In genomic region chr11:64337538-64338249, GRCh38 we compare ENCODE assay signal across 11 cellular contexts. TPM values are rescaled to one million over a fixed set of nuclear protein-coding genes. Genes with fewer than 3 reads are reported as not detected.
DNase-seq lines count a peak whose midpoint lies in the region; TF ChIP-seq lines count a peak whose summit lies in the region.
"Had no signal": no experiment of that assay in that cellular context is flagged by ENCODE, and none has a peak within 500 bp of the region (broad histone marks: within the 10 kb centered on the region; RNA-seq: fewer than 3 reads in every experiment).

No MANE protein-coding gene starts in this region.

- no peak overlapping the region for H3K9ac ChIP-seq in SK-N-MC (ENCODE audit: insufficient read length)

- peaks cover 0 to 32% (median 5%) of the 10 kb centered on the region in 3 donors for H3K36me3 Mint-ChIP-seq in CD8-positive, alpha-beta memory T cell

- peak overlapping the region; percentile 14 to 99 (median 74) for H3K27ac Mint-ChIP-seq in CD8-positive, alpha-beta memory T cell
- H3K27ac Mint-ChIP-seq: memory B cell had no signal

- H3K4me3 Mint-ChIP-seq in CD8-positive, alpha-beta memory T cell: peak overlapping the region in 1 of 7 donors; percentile 37
- H3K4me3 Mint-ChIP-seq: memory B cell had no signal

- H3K9me3 Mint-ChIP-seq in CD8-positive, alpha-beta memory T cell: no peaks in the 10 kb centered on the region
- H3K9me3 Mint-ChIP-seq: memory B cell had no signal

- no peak overlapping the region for H3K4me3 ChIP-seq in CD8-positive, alpha-beta memory T cell (ENCODE audit: low read length)
- H3K4me3 ChIP-seq in SK-N-MC (no peak overlapping the region), fibroblast of villous mesenchyme (ENCODE audit: low read depth, low read length) (no peak overlapping the region)
- H3K4me3 ChIP-seq: dorsolateral prefrontal cortex, smooth muscle cell had no signal

- CTCF ChIA-PET in CD8-positive, alpha-beta memory T cell (lab: Charles Lee): interaction anchor here (0.5 to 6.7 kb wide), 2 partner anchors 20 to 1413 kb away, joined by 3 to 42 read pairs; partner anchors contain the start of genes PRDX5 and TRMT112

- H3K36me3 ChIP-seq in CD8-positive, alpha-beta memory T cell (ENCODE audit: insufficient read depth, low read length): no peaks in the 10 kb centered on the region
- no peaks in the 10 kb centered on the region for H3K36me3 ChIP-seq in SK-N-MC (ENCODE audit: insufficient read depth, low read length)

- TF ChIP-seq CTCF in fibroblast of villous mesenchyme (IDR thresholded peaks at IDR 0.05; ENCODE audit: insufficient read depth, low read depth, low read length): no peak

- no peak overlapping the region for H3K27ac ChIP-seq in CD8-positive, alpha-beta memory T cell (ENCODE audit: low read depth, low read length)
- peak overlapping the region; percentile 27; the same call in 1 of the 2 replicates for H3K27ac ChIP-seq in SK-N-MC
- H3K27ac ChIP-seq: dorsolateral prefrontal cortex had no signal

- no peaks in the 10 kb centered on the region for H3K27me3 ChIP-seq in CD8-positive, alpha-beta memory T cell (ENCODE audit: insufficient read depth, low read length, poor library complexity, severe bottlenecking)
- H3K27me3 ChIP-seq: dorsolateral prefrontal cortex had no signal

- peaks cover 32% of the 10 kb centered on the region for H3K4me1 ChIP-seq in CD8-positive, alpha-beta memory T cell (ENCODE audit: insufficient read depth, low read length)

- peaks cover 30 to 53% (median 33%) of the 10 kb centered on the region in 3 donors for H3K4me1 Mint-ChIP-seq in CD8-positive, alpha-beta memory T cell

- H3K9me3 ChIP-seq in CD8-positive, alpha-beta memory T cell (ENCODE audit: low read length): no peaks in the 10 kb centered on the region
- H3K9me3 ChIP-seq in SK-N-MC (ENCODE audit: low read depth, low read length): no peaks in the 10 kb centered on the region

- H3K27me3 Mint-ChIP-seq in CD8-positive, alpha-beta memory T cell: no peaks in the 10 kb centered on the region
- H3K27me3 Mint-ChIP-seq: memory B cell had no signal

- no peak for DNase-seq in CD8-positive, alpha-beta memory T cell
- DNase-seq in SK-N-MC (ENCODE audit: low read depth, low spot score) (no peak), fibroblast of villous mesenchyme (ENCODE audit: low read depth) (peak; percentile 42), NCI-H2227 treated with DMSO at 0.1 percent for 48 hours (lab: John Stamatoyannopoulos, UW) (no peak), NCI-H1105 (lab: John Stamatoyannopoulos, UW) (no peak)
- DNase-seq: dorsolateral prefrontal cortex, foreskin melanocyte, NCI-H1105 treated with DMSO at 0.1 percent for 48 hours, NCI-H226 had no signal

- POLR2A ChIA-PET in CD8-positive, alpha-beta memory T cell (lab: Charles Lee): no interaction called here

RNA-seq across cellular contexts. Expression of gene CCDC88B, which starts 2.3 kb away (rescaled TPM):
- total RNA-seq in CD8-positive, alpha-beta memory T cell: 100 to 1,000 TPM; 101 to 105 TPM
- 45.6 TPM for polyA plus RNA-seq in CD8-positive, alpha-beta memory T cell
- total RNA-seq in fibroblast of villous mesenchyme: 1.7 and 3.5 TPM in 2 replicates

RNA-seq across cellular contexts. Expression of gene PRDX5, which starts 19.8 kb away (rescaled TPM):
- 100 to 1,000 TPM; 114 to 126 TPM for total RNA-seq in CD8-positive, alpha-beta memory T cell
- polyA plus RNA-seq in CD8-positive, alpha-beta memory T cell: 170 TPM
- total RNA-seq in fibroblast of villous mesenchyme: 211 and 230 TPM in 2 replicates

RNA-seq across cellular contexts. Expression of gene TRMT112, which starts 20.3 kb away (rescaled TPM):
- 100 to 1,000 TPM; 327 to 332 TPM for total RNA-seq in CD8-positive, alpha-beta memory T cell
- 467 TPM for polyA plus RNA-seq in CD8-positive, alpha-beta memory T cell
- 144 and 155 TPM in 2 replicates for total RNA-seq in fibroblast of villous mesenchyme

RNA-seq across cellular contexts. Expression of gene RPS6KA4, which starts 21.3 kb away (rescaled TPM):
- total RNA-seq in CD8-positive, alpha-beta memory T cell: 10 to 100 TPM; 38.0 to 39.0 TPM
- 15.9 TPM for polyA plus RNA-seq in CD8-positive, alpha-beta memory T cell
- total RNA-seq in fibroblast of villous mesenchyme: 35.8 and 48.0 TPM in 2 replicates

RNA-seq across cellular contexts. Expression of gene ESRRA, which starts 32.4 kb away (rescaled TPM):
- total RNA-seq in CD8-positive, alpha-beta memory T cell: 10 to 100 TPM; 52.2 to 54.3 TPM
- 11.9 TPM for polyA plus RNA-seq in CD8-positive, alpha-beta memory T cell
- 19.3 and 23.3 TPM in 2 replicates for total RNA-seq in fibroblast of villous mesenchyme

Comparison
In these comparisons a context has a peak if more than half of its experiments do, and no peak if none do; other contexts are left out.
1. RNA of gene CCDC88B, which starts 2.3 kb away (total RNA-seq): 101 to 105 TPM in CD8-positive, alpha-beta memory T cell; 1.7 to 3.5 TPM in fibroblast of villous mesenchyme; every median in the first group is over 10 times any median in the second.